In the genomic region with DNA sequence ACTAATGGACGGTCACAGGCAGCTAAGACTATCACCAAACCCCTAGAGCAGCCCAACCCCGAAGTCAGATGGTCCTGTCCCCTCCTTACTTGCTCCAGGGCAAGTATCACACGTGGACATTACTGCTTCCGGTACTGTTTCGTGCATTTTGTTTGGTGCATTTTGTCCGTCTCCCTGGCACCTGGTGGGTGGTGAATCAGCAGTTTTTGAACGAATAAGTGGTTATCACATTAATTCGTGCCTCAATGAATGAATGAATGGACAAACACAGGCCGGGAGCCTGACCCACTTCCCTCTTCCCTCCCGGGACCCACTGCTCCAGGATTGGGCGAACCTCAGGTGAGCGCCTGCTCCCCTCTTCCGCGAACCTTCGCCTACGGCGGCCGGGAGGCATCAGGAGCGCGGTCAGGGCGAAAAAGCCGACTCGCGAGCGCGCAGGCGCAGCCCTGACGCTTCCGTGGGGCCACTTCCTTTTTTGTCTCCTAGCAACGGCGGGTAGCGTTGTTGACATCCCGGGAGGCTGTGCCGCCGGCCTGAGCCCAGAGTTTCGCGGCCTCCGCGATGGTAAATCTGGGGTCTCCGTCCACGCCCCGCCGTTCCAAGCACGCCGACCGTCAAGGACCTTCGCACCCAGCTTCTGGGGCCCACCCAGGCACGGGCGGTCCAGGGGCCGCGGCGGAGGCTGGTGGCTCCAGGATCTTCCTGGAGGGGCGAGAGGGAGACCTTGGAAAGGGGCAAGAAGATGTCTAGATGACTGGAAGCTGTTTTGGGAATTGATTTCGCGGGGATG, we compare ENCODE assay signal across 8 cellular contexts. TPM values are rescaled to one million over a fixed set of nuclear protein-coding genes. Genes with fewer than 3 reads are reported as not detected.
DNase-seq lines count a peak whose midpoint lies in the region; ATAC-seq and TF ChIP-seq lines count a peak whose summit lies in the region.

Gene DYNLRB2 (plus strand): TSS at position 478 of the 790 bp plus-strand sequence. CDS start 84 bp downstream, at position 562.

- no peaks in the 10 kb centered on the region for H3K9me3 ChIP-seq in WERI-Rb-1 (ENCODE audit: severe bottlenecking)

- TF ChIP-seq CTCF in activated B cell treated with CpG ODN at 0.5 μM for 24 hours (IDR thresholded peaks at IDR 0.05) (no peak), WERI-Rb-1 (IDR thresholded peaks at IDR 0.05; ENCODE audit: low read depth, low read length) (no peak)

- H3K4me3 Mint-ChIP-seq in activated B cell treated with CpG ODN at 0.5 μM for 24 hours: peak within 1 kb of the TSS; percentile 96

- no peaks in the 10 kb centered on the region for H3K9me3 Mint-ChIP-seq in activated B cell treated with CpG ODN at 0.5 μM for 24 hours

- H3K36me3 Mint-ChIP-seq in activated B cell treated with CpG ODN at 0.5 μM for 24 hours (ENCODE audit: low read depth): peaks cover 4% of the 10 kb centered on the region

- H3K27ac ChIP-seq in caudate nucleus (ENCODE audit: low read depth, low read length): peak within 1 kb of the TSS; percentile 72
- H3K27ac ChIP-seq in skin epidermis: peak within 1 kb of the TSS; percentile 43 to 84 (median 73)
- H3K27ac ChIP-seq in WERI-Rb-1: no peak within 1 kb of the TSS

- intact Hi-C loops in activated B cell treated with CpG ODN at 0.5 μM for 24 hours (cut with micrococcal nuclease): loop anchor here (1.0 to 10.0 kb wide), 7 partner anchors 136 to 1632 kb away; partner anchors contain the start of genes CDYL2, CENPN, GAN and MAF

- H3K27ac Mint-ChIP-seq in activated B cell treated with CpG ODN at 0.5 μM for 24 hours: peak within 1 kb of the TSS; percentile 96

- peaks cover 16% of the 10 kb centered on the region for H3K4me1 Mint-ChIP-seq in activated B cell treated with CpG ODN at 0.5 μM for 24 hours

- peaks cover 7% of the 10 kb centered on the region for H3K27me3 Mint-ChIP-seq in activated B cell treated with CpG ODN at 0.5 μM for 24 hours

- DNase-seq in NCI-H187 treated with DMSO at 0.1 percent for 48 hours (lab: John Stamatoyannopoulos, UW): peak; percentile 20
- peak; percentile 90 for DNase-seq in activated B cell treated with CpG ODN at 0.5 μM for 24 hours
- DNase-seq in caudate nucleus (lab: John Stamatoyannopoulos, UW): peak; percentile 40 to 95 (median 88)
- DNase-seq in iPS-NIHi7 (ENCODE audit: extremely low spot score): peak; percentile 96
- DNase-seq in WERI-Rb-1: no peak

- CTCF ChIA-PET in activated B cell treated with CpG ODN at 0.5 μM for 24 hours (lab: Charles Lee): no interaction called here

- no peaks in the 10 kb centered on the region for H3K36me3 ChIP-seq in WERI-Rb-1

- peak; percentile 91 for ATAC-seq in HG02870 (IDR thresholded peaks at IDR 0.05; ENCODE audit: unreplicated experiment)
- peak; percentile 92 for ATAC-seq in activated B cell treated with CpG ODN at 0.5 μM for 24 hours (ENCODE audit: low read depth)

- peaks cover 6% of the 10 kb centered on the region for H3K27me3 ChIP-seq in WERI-Rb-1 (ENCODE audit: insufficient read depth, low read depth, severe bottlenecking)

- peak; percentile 49 for TF ChIP-seq POLR2A in GM15510 (IDR thresholded peaks at IDR 0.05; ENCODE audit: borderline replicate concordance, extremely low read depth, insufficient read length)

- H3K4me3 ChIP-seq in skin epidermis (peak within 1 kb of the TSS; percentile 53 to 76 (median 59)), WERI-Rb-1 (ENCODE audit: low read depth, low read length) (no peak within 1 kb of the TSS)

- POLR2A ChIA-PET in activated B cell treated with CpG ODN at 0.5 μM for 24 hours (lab: Charles Lee): no interaction called here

RNA-seq across cellular contexts. Expression of gene DYNLRB2, which starts in this region (rescaled TPM):
- total RNA-seq in activated B cell treated with CpG ODN at 0.5 μM for 24 hours: 0.71 TPM in 1 of 2 replicates, not detected in the other

Comparison
In these comparisons a context has a peak if more than half of its experiments do, and no peak if none do; other contexts are left out.
1. Peak in DNase-seq and ATAC-seq in activated B cell treated with CpG ODN at 0.5 μM for 24 hours; RNA of the gene not detected or under 1 TPM.